ENCODE assay signal across 1 cellular context in genomic region chr11:75633409-75634011, GRCh38.
TF ChIP-seq lines count a peak whose summit lies in the region.

No MANE protein-coding gene starts in this region.

TF ChIP-seq in WTC11, 78 proteins besides CTCF, POLR2A, EP300 and RAD21 (continued from another document):
- TF ChIP-seq ERG (CRISPR knock-in tag; IDR thresholded peaks at IDR 0.05): no peak
- no peak for TF ChIP-seq ESRRA (CRISPR knock-in tag; IDR thresholded peaks at IDR 0.05; ENCODE audit: borderline replicate concordance)
- TF ChIP-seq, protein P1, sequence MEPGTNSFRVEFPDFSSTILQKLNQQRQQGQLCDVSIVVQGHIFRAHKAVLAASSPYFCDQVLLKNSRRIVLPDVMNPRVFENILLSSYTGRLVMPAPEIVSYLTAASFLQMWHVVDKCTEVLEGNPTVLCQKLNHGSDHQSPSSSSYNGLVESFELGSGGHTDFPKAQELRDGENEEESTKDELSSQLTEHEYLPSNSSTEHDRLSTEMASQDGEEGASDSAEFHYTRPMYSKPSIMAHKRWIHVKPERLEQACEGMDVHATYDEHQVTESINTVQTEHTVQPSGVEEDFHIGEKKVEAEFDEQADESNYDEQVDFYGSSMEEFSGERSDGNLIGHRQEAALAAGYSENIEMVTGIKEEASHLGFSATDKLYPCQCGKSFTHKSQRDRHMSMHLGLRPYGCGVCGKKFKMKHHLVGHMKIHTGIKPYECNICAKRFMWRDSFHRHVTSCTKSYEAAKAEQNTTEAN (CRISPR knock-in tag; IDR thresholded peaks at IDR 0.05): no peak
- no peak for TF ChIP-seq GTF2I (CRISPR knock-in tag; conservative IDR thresholded peaks at IDR 0.05)
- TF ChIP-seq TEAD1 (CRISPR knock-in tag; IDR thresholded peaks at IDR 0.05): no peak
- TF ChIP-seq IRF2 (CRISPR knock-in tag; IDR thresholded peaks at IDR 0.05; ENCODE audit: borderline replicate concordance, low read depth): no peak
- TF ChIP-seq OVOL2 (CRISPR knock-in tag; IDR thresholded peaks at IDR 0.05; ENCODE audit: borderline replicate concordance): no peak
- no peak for TF ChIP-seq USF1 (CRISPR knock-in tag; IDR thresholded peaks at IDR 0.05)
- no peak for TF ChIP-seq NR2C2 (CRISPR knock-in tag; IDR thresholded peaks at IDR 0.05)
- no peak for TF ChIP-seq PREB (CRISPR knock-in tag; IDR thresholded peaks at IDR 0.05; ENCODE audit: borderline replicate concordance)
- no peak for TF ChIP-seq CREB1 (CRISPR knock-in tag; IDR thresholded peaks at IDR 0.05)
- no peak for TF ChIP-seq ATF1 (CRISPR knock-in tag; IDR thresholded peaks at IDR 0.05)
- no peak for TF ChIP-seq ZSCAN18 (CRISPR knock-in tag; IDR thresholded peaks at IDR 0.05)
- no peak for TF ChIP-seq NFE2L1 (CRISPR knock-in tag; IDR thresholded peaks at IDR 0.05)
- no peak for TF ChIP-seq AFF4 (CRISPR knock-in tag; IDR thresholded peaks at IDR 0.05; ENCODE audit: borderline replicate concordance)
- no peak for TF ChIP-seq ZNF317 (CRISPR knock-in tag; IDR thresholded peaks at IDR 0.05; ENCODE audit: borderline replicate concordance, low read depth)
